ENCODE assay signal across 8 cellular contexts in genomic region chr13:26785845-26786630, GRCh38. TPM values are rescaled to one million over a fixed set of nuclear protein-coding genes. Genes with fewer than 3 reads are reported as not detected.
DNase-seq lines count a peak whose midpoint lies in the region; TF ChIP-seq lines count a peak whose summit lies in the region.

No MANE protein-coding gene starts in this region.

- TF ChIP-seq EP300 in esophagus muscularis mucosa (IDR thresholded peaks at IDR 0.05): no peak

- peak overlapping the region; percentile 61 for H3K4me3 Mint-ChIP-seq in activated T-helper 1 cell treated with anti-CD3 and anti-CD28 coated beads, Interleukin-12 subunit alpha, Interleukin-12 subunit beta, Interleukin-2, Interleukin-4 antibody, amounts not matched to agents 30 ng/mL and 10 ng/mL and 1 ng/mL, durations not matched to agents 14 hours and 24 hours and 36 hours

- peaks cover 0 to 12% (median 0%) of the 10 kb centered on the region in 4 donors for H3K9me3 ChIP-seq in esophagus muscularis mucosa

- peak in 2 of 3 experiments; percentile 52 to 70 for DNase-seq in NCI-H1417 (lab: John Stamatoyannopoulos, UW)
- no peak for DNase-seq in NCI-H1417 treated with DMSO at 0.1 percent for 48 hours (lab: John Stamatoyannopoulos, UW)
- DNase-seq in NCI-H446 (lab: John Stamatoyannopoulos, UW): peak; percentile 26 to 81
- peak; percentile 16 for DNase-seq in activated T-helper 1 cell treated with anti-CD3 and anti-CD28 coated beads, Interleukin-12 subunit alpha, Interleukin-12 subunit beta, Interleukin-2, Interleukin-4 antibody, amounts not matched to agents 30 ng/mL and 10 ng/mL and 1 ng/mL, durations not matched to agents 14 hours and 24 hours and 36 hours (ENCODE audit: low spot score)
- DNase-seq in kidney tubule cell (ENCODE audit: low spot score): peak; percentile 15
- peak; percentile 23 to 64 (median 52) for DNase-seq in stimulated activated naive CD4-positive, alpha-beta T cell (lab: John Stamatoyannopoulos, UW)
- DNase-seq in esophagus muscularis mucosa (ENCODE audit: extremely low spot score): no peak
- DNase-seq in HCEC 1CT: no peak

- no peaks in the 10 kb centered on the region for H3K9me3 Mint-ChIP-seq in activated T-helper 1 cell treated with anti-CD3 and anti-CD28 coated beads, Interleukin-12 subunit alpha, Interleukin-12 subunit beta, Interleukin-2, Interleukin-4 antibody, amounts not matched to agents 30 ng/mL and 10 ng/mL and 1 ng/mL, durations not matched to agents 14 hours and 24 hours and 36 hours

- TF ChIP-seq CTCF in esophagus muscularis mucosa (IDR thresholded peaks at IDR 0.05): no peak

- peaks cover 0 to 34% (median 0%) of the 10 kb centered on the region in 4 donors for H3K27me3 ChIP-seq in esophagus muscularis mucosa

- peak overlapping the region in 2 of 4 donors; percentile 24 to 35 for H3K4me3 ChIP-seq in esophagus muscularis mucosa

- WGBS in esophagus muscularis mucosa: 34% methylated on average over 11 of the region's 17 CpGs

- no peak overlapping the region for H3K27ac Mint-ChIP-seq in activated T-helper 1 cell treated with anti-CD3 and anti-CD28 coated beads, Interleukin-12 subunit alpha, Interleukin-12 subunit beta, Interleukin-2, Interleukin-4 antibody, amounts not matched to agents 30 ng/mL and 10 ng/mL and 1 ng/mL, durations not matched to agents 14 hours and 24 hours and 36 hours

- H3K4me1 Mint-ChIP-seq in activated T-helper 1 cell treated with anti-CD3 and anti-CD28 coated beads, Interleukin-12 subunit alpha, Interleukin-12 subunit beta, Interleukin-2, Interleukin-4 antibody, amounts not matched to agents 30 ng/mL and 10 ng/mL and 1 ng/mL, durations not matched to agents 14 hours and 24 hours and 36 hours (ENCODE audit: low read depth): peaks cover 10% of the 10 kb centered on the region

- no peaks in the 10 kb centered on the region for H3K36me3 Mint-ChIP-seq in activated T-helper 1 cell treated with anti-CD3 and anti-CD28 coated beads, Interleukin-12 subunit alpha, Interleukin-12 subunit beta, Interleukin-2, Interleukin-4 antibody, amounts not matched to agents 30 ng/mL and 10 ng/mL and 1 ng/mL, durations not matched to agents 14 hours and 24 hours and 36 hours (ENCODE audit: low read depth)

- intact Hi-C loops in activated T-helper 1 cell treated with anti-CD3 and anti-CD28 coated beads, Interleukin-12 subunit alpha, Interleukin-12 subunit beta, Interleukin-2, Interleukin-4 antibody, amounts not matched to agents 30 ng/mL and 10 ng/mL and 1 ng/mL, durations not matched to agents 14 hours and 24 hours and 36 hours (cut with micrococcal nuclease): no loop called here
- intact Hi-C loops in esophagus muscularis mucosa (cut with DNase I): no loop called here

- H3K36me3 ChIP-seq in esophagus muscularis mucosa: no peaks in the 10 kb centered on the region

- no peak overlapping the region for H3K27ac ChIP-seq in esophagus muscularis mucosa (replicated peaks in 1 of 4)

- H3K27me3 Mint-ChIP-seq in activated T-helper 1 cell treated with anti-CD3 and anti-CD28 coated beads, Interleukin-12 subunit alpha, Interleukin-12 subunit beta, Interleukin-2, Interleukin-4 antibody, amounts not matched to agents 30 ng/mL and 10 ng/mL and 1 ng/mL, durations not matched to agents 14 hours and 24 hours and 36 hours (ENCODE audit: insufficient read depth): peaks cover 5% of the 10 kb centered on the region

- TF ChIP-seq POLR2A in esophagus muscularis mucosa (IDR thresholded peaks at IDR 0.05; ENCODE audit: low read depth): no peak

- H3K4me1 ChIP-seq in esophagus muscularis mucosa: peaks cover 0 to 8% (median 0%) of the 10 kb centered on the region in 4 donors

RNA-seq across cellular contexts. Expression of gene GPR12, which starts 25.5 kb away (rescaled TPM):
- total RNA-seq in activated T-helper 1 cell treated with anti-CD3 and anti-CD28 coated beads, Interleukin-12 subunit alpha, Interleukin-12 subunit beta, Interleukin-2, Interleukin-4 antibody, amounts not matched to agents 30 ng/mL and 10 ng/mL and 1 ng/mL, durations not matched to agents 14 hours and 24 hours and 36 hours: not detected in 2 replicates
- total RNA-seq in esophagus muscularis mucosa: under 1 TPM in 3 of 4 donors, not detected in 1; 0.11 to 0.26 (median 0.17) TPM

Comparison
In these comparisons a context has a peak if more than half of its experiments do, and no peak if none do; other contexts are left out.
1. DNase-seq: peak in NCI-H1417 (2 of 3), NCI-H446 (2 of 2), activated T-helper 1 cell treated with anti-CD3 and anti-CD28 coated beads, Interleukin-12 subunit alpha, Interleukin-12 subunit beta, Interleukin-2, Interleukin-4 antibody, amounts not matched to agents 30 ng/mL and 10 ng/mL and 1 ng/mL, durations not matched to agents 14 hours and 24 hours and 36 hours (single experiment), kidney tubule cell (single experiment) and stimulated activated naive CD4-positive, alpha-beta T cell (6 of 6); none in NCI-H1417 treated with DMSO at 0.1 percent for 48 hours (single experiment), esophagus muscularis mucosa (single experiment) and HCEC 1CT (single experiment).